In genomic region chr10:7480742-7481381, GRCh38 we compare ENCODE assay signal across 10 cellular contexts.
DNase-seq lines count a peak whose midpoint lies in the region; ATAC-seq and TF ChIP-seq lines count a peak whose summit lies in the region.
"Had no signal": no experiment of that assay in that cellular context is flagged by ENCODE, and none has a peak within 500 bp of the region (broad histone marks: within the 10 kb centered on the region; RNA-seq: fewer than 3 reads in every experiment).

No MANE protein-coding gene starts in this region.

- peak overlapping the region; percentile 97 for H3K27ac Mint-ChIP-seq in CD8-positive, alpha-beta T cell

- H3K4me1 ChIP-seq in CD8-positive, alpha-beta T cell (ENCODE audit: insufficient read depth, low read length): peaks cover 72% of the 10 kb centered on the region
- peaks cover 46% of the 10 kb centered on the region for H3K4me1 ChIP-seq in MM.1S (ENCODE audit: low read length)
- H3K4me1 ChIP-seq: psoas muscle, SJSA1 had no signal

- no peak overlapping the region for H2AFZ ChIP-seq in MM.1S (ENCODE audit: low read length)

- H3K27me3 ChIP-seq in CD8-positive, alpha-beta T cell (ENCODE audit: insufficient read depth, low read length): no peaks in the 10 kb centered on the region
- H3K27me3 ChIP-seq in dorsolateral prefrontal cortex: peaks cover 0 to 12% (median 0%) of the 10 kb centered on the region in 45 donors
- no peaks in the 10 kb centered on the region for H3K27me3 ChIP-seq in MM.1S (replicated peaks; ENCODE audit: insufficient read depth, low read length)

- 0 out of 2 replicates have a peak, but pooled peaks cover 2% of the 10 kb centered on the region for H3K79me2 ChIP-seq in MM.1S (ENCODE audit: low read length)

- TF ChIP-seq CTCF in CD8-positive, alpha-beta T cell (IDR thresholded peaks at IDR 0.05): no peak
- TF ChIP-seq CTCF in dorsolateral prefrontal cortex (IDR thresholded peaks at IDR 0.05 in 54 of 56, conservative IDR thresholded peaks at IDR 0.05 in 2 of 56; ENCODE audit: low read depth in 1 of 56, partially characterized antibody in 56 of 56) (no peak), MM.1S (IDR thresholded peaks at IDR 0.05; ENCODE audit: low read length) (no peak)

- H3K4me2 ChIP-seq in MM.1S (ENCODE audit: low read depth, low read length): no peak overlapping the region

- H3K36me3 ChIP-seq in CD8-positive, alpha-beta T cell (ENCODE audit: insufficient read depth, low read length): no peaks in the 10 kb centered on the region
- no peaks in the 10 kb centered on the region for H3K36me3 ChIP-seq in MM.1S (replicated peaks; ENCODE audit: insufficient read depth, low read length)
- H3K36me3 ChIP-seq: SJSA1 had no signal

- no peaks in the 10 kb centered on the region for H3K9me3 ChIP-seq in CD8-positive, alpha-beta T cell (ENCODE audit: low read length)
- no peaks in the 10 kb centered on the region for H3K9me3 ChIP-seq in MM.1S (replicated peaks; ENCODE audit: insufficient read depth, low read length)
- H3K9me3 ChIP-seq: psoas muscle, SJSA1 had no signal

- H3K27ac ChIP-seq in CD8-positive, alpha-beta T cell (ENCODE audit: low read depth, low read length): no peak overlapping the region
- H3K27ac ChIP-seq in dorsolateral prefrontal cortex: peak overlapping the region in 31 of 59 donors; percentile 2 to 64 (median 43)
- no peak overlapping the region for H3K27ac ChIP-seq in MM.1S (ENCODE audit: low read length)
- H3K27ac ChIP-seq: psoas muscle, SJSA1 had no signal

- H3K9ac ChIP-seq in MM.1S (ENCODE audit: low read length): no peak overlapping the region

- intact Hi-C loops in CD8-positive, alpha-beta T cell (cut with DNase I, micrococcal nuclease): no loop called here
- intact Hi-C loops in dorsolateral prefrontal cortex (cut with DNase I): no loop called here

- H3K9me2 ChIP-seq in MM.1S (replicated peaks; ENCODE audit: insufficient read depth, low read length): no peaks in the 10 kb centered on the region

- H3K36me3 Mint-ChIP-seq in CD8-positive, alpha-beta T cell: no peaks in the 10 kb centered on the region

- H3F3A ChIP-seq in MM.1S (ENCODE audit: insufficient read depth, low read length): peaks cover 48% of the 10 kb centered on the region

- no peaks in the 10 kb centered on the region for H3K27me3 Mint-ChIP-seq in CD8-positive, alpha-beta T cell (ENCODE audit: low read depth)

- DNase-seq in CD8-positive, alpha-beta T cell: no peak
- no peak for DNase-seq in dorsolateral prefrontal cortex
- DNase-seq in hepatic stellate cell (ENCODE audit: low spot score): no peak
- no peak for DNase-seq in COLO829 (ENCODE audit: low spot score)
- DNase-seq in MM.1S: no peak
- no peak for DNase-seq in NCI-H524 (lab: John Stamatoyannopoulos, UW)
- DNase-seq: psoas muscle had no signal

- H3K4me3 Mint-ChIP-seq in CD8-positive, alpha-beta T cell: peak overlapping the region; percentile 62

- no peaks in the 10 kb centered on the region for H3K9me3 Mint-ChIP-seq in CD8-positive, alpha-beta T cell

- CTCF ChIA-PET in CD8-positive, alpha-beta T cell (lab: Charles Lee): interaction anchor here (0.8 to 1.3 kb wide), 3 partner anchors 13 to 207 kb away, joined by 3 read pairs; no protein-coding TSS in a partner anchor

- POLR2A ChIA-PET in CD8-positive, alpha-beta T cell (lab: Charles Lee): no interaction called here

- no peak overlapping the region for H3K4me3 ChIP-seq in CD8-positive, alpha-beta T cell (ENCODE audit: low read depth, low read length)
- peak overlapping the region in 6 of 59 donors; percentile 3 to 24 (median 16) for H3K4me3 ChIP-seq in dorsolateral prefrontal cortex
- no peak overlapping the region for H3K4me3 ChIP-seq in MM.1S (ENCODE audit: low read length)
- H3K4me3 ChIP-seq: psoas muscle, SJSA1 had no signal

- H3K4me1 Mint-ChIP-seq in CD8-positive, alpha-beta T cell (ENCODE audit: low read depth): peaks cover 81% of the 10 kb centered on the region

- H4K20me1 ChIP-seq in MM.1S (ENCODE audit: insufficient read depth, low read length): no peaks in the 10 kb centered on the region

- no peak for ATAC-seq in CD8-positive, alpha-beta T cell
- ATAC-seq in GM19328 (IDR thresholded peaks at IDR 0.05; ENCODE audit: unreplicated experiment) (peak; percentile 35), HG03521 (IDR thresholded peaks at IDR 0.05; ENCODE audit: unreplicated experiment) (peak; percentile 45)
- ATAC-seq: psoas muscle had no signal

Comparison
In these comparisons a context has a peak if more than half of its experiments do, and no peak if none do; other contexts are left out.
1. H3K27ac ChIP-seq: peak in dorsolateral prefrontal cortex (31 of 59); none in CD8-positive, alpha-beta T cell (single experiment) and MM.1S (single experiment).